Comparison of ENCODE assay signal across 25 cellular contexts in the genomic region with DNA sequence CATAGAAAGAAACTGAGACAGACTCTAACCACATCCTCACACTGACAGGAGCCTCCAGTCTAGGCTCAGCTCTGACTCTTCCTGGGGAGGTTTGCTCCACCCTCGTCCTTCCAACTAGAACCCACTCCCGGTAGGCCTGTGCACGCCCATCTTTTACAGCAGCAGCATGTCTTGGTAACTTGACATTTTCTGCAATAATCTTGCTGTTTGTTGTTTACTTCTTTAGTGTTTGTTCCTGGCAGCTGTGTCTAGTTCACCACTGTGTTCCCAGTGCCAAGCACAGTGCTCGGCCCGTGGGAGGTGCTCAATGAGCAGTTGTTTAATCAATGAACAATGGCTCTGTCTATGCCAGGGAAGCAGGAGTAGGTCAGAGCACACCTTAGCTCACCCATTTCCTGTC. TPM values are rescaled to one million over a fixed set of nuclear protein-coding genes. Genes with fewer than 3 reads are reported as not detected.
A peak's percentile ranks its signal among the peaks of the same experiment; 100 is the strongest.
DNase-seq lines count a peak whose midpoint lies in the region; ATAC-seq, FAIRE-seq and TF ChIP-seq lines count a peak whose summit lies in the region.
"Had no signal": no experiment of that assay in that cellular context is flagged by ENCODE, and none has a peak within 500 bp of the region (broad histone marks: within the 10 kb centered on the region; RNA-seq: fewer than 3 reads in every experiment).

No MANE protein-coding gene starts in this region.

- no peak for TF ChIP-seq POLR2A in esophagus muscularis mucosa (IDR thresholded peaks at IDR 0.05; ENCODE audit: low read depth)

- peaks cover 44% of the 10 kb centered on the region for H3K9me3 Mint-ChIP-seq in activated CD4-positive, alpha-beta T cell treated with anti-CD3 and anti-CD28 coated beads, Interleukin-2, amount 10 ng/mL, durations not matched to agents 7 days and 5 days
- H3K9me3 Mint-ChIP-seq in osteocyte (ENCODE audit: unreplicated experiment) (peaks cover 44% of the 10 kb centered on the region), glutamatergic neuron (ENCODE audit: unreplicated experiment) (peaks cover 18% of the 10 kb centered on the region)

- H3K27ac ChIP-seq in esophagus muscularis mucosa (replicated peaks in 1 of 4) (no peak overlapping the region), coronary artery (no peak overlapping the region)
- H3K27ac ChIP-seq: 22Rv1; A549; BLaER1 treated with 17β-estradiol and CSF1 and Interleukin-3, amounts not matched to agents 10 nM and 100 nM; C4-2B had no signal

- DNase-seq in activated CD4-positive, alpha-beta T cell treated with anti-CD3 and anti-CD28 coated beads, Interleukin-2, amount 10 ng/mL, durations not matched to agents 7 days and 5 days, result no peak
- DNase-seq in activated CD4-positive, alpha-beta T cell treated with anti-CD3 and anti-CD28 coated beads, Interleukin-2, amount 50 U/mL, for 1 hour, result no peak
- DNase-seq in bronchial epithelial cell (ENCODE audit: low read depth) (no peak), esophagus muscularis mucosa (ENCODE audit: extremely low spot score) (peak; percentile 57), osteocyte (ENCODE audit: extremely low spot score, unreplicated experiment) (peak; percentile 51), coronary artery (ENCODE audit: low spot score) (no peak), glutamatergic neuron (no peak)
- DNase-seq: AML-193; Caco-2; Calu3; CD4-positive, alpha-beta T cell; CD8-positive, alpha-beta T cell; DMS79 treated with DMSO at 0.1 percent for 48 hours; GF-D8 had no signal

- H3K27ac Mint-ChIP-seq in activated CD4-positive, alpha-beta T cell treated with anti-CD3 and anti-CD28 coated beads, Interleukin-2, amount 10 ng/mL, durations not matched to agents 7 days and 5 days, result peak overlapping the region; percentile 27
- H3K27ac Mint-ChIP-seq in osteocyte (ENCODE audit: unreplicated experiment), result no peak overlapping the region
- no peak overlapping the region for H3K27ac Mint-ChIP-seq in glutamatergic neuron (ENCODE audit: unreplicated experiment)
- H3K27ac Mint-ChIP-seq: B cell; CD4-positive, alpha-beta T cell; CD8-positive, alpha-beta T cell had no signal

- peaks cover 0 to 7% (median 0%) of the 10 kb centered on the region in 4 donors for H3K9me3 ChIP-seq in esophagus muscularis mucosa
- H3K9me3 ChIP-seq: Caco-2 had no signal

- H3K4me1 ChIP-seq in esophagus muscularis mucosa, result no peaks in the 10 kb centered on the region
- H3K4me1 ChIP-seq: A549, Caco-2 had no signal

- no peaks in the 10 kb centered on the region for H3K4me1 Mint-ChIP-seq in activated CD4-positive, alpha-beta T cell treated with anti-CD3 and anti-CD28 coated beads, Interleukin-2, amount 10 ng/mL, durations not matched to agents 7 days and 5 days
- H3K4me1 Mint-ChIP-seq in osteocyte (ENCODE audit: unreplicated experiment) (no peaks in the 10 kb centered on the region), glutamatergic neuron (ENCODE audit: low read depth, unreplicated experiment) (no peaks in the 10 kb centered on the region)
- H3K4me1 Mint-ChIP-seq: B cell had no signal

- H3K36me3 ChIP-seq in bronchial epithelial cell (ENCODE audit: control insufficient read depth, insufficient read depth, low read length) (no peaks in the 10 kb centered on the region), esophagus muscularis mucosa (no peaks in the 10 kb centered on the region)
- H3K36me3 ChIP-seq: BLaER1 treated with 17β-estradiol and CSF1 and Interleukin-3, amounts not matched to agents 10 nM and 100 nM had no signal

- CTCF ChIA-PET in activated CD4-positive, alpha-beta T cell treated with anti-CD3 and anti-CD28 coated beads, Interleukin-2, amount 10 ng/mL, durations not matched to agents 7 days and 5 days (lab: Charles Lee), result no interaction called here

- 85% methylated on average over 5 of the region's 5 CpGs for WGBS in esophagus muscularis mucosa

- intact Hi-C loops in esophagus muscularis mucosa (cut with DNase I), result no loop called here

- POLR2A ChIA-PET in activated CD4-positive, alpha-beta T cell treated with anti-CD3 and anti-CD28 coated beads, Interleukin-2, amount 10 ng/mL, durations not matched to agents 7 days and 5 days (lab: Charles Lee), result no interaction called here

- TF ChIP-seq EP300 in esophagus muscularis mucosa (IDR thresholded peaks at IDR 0.05), result no peak

- H3K4me3 Mint-ChIP-seq in activated CD4-positive, alpha-beta T cell treated with anti-CD3 and anti-CD28 coated beads, Interleukin-2, amount 10 ng/mL, durations not matched to agents 7 days and 5 days, result no peak overlapping the region
- H3K4me3 Mint-ChIP-seq in osteocyte (ENCODE audit: unreplicated experiment), result no peak overlapping the region
- H3K4me3 Mint-ChIP-seq in glutamatergic neuron (ENCODE audit: unreplicated experiment), result no peak overlapping the region
- H3K4me3 Mint-ChIP-seq: B cell; CD4-positive, alpha-beta T cell; CD8-positive, alpha-beta T cell had no signal

- no peaks in the 10 kb centered on the region for H3K27me3 Mint-ChIP-seq in activated CD4-positive, alpha-beta T cell treated with anti-CD3 and anti-CD28 coated beads, Interleukin-2, amount 10 ng/mL, durations not matched to agents 7 days and 5 days
- H3K27me3 Mint-ChIP-seq in osteocyte (ENCODE audit: unreplicated experiment) (no peaks in the 10 kb centered on the region), glutamatergic neuron (ENCODE audit: unreplicated experiment) (peaks cover 1% of the 10 kb centered on the region)
- H3K27me3 Mint-ChIP-seq: B cell; CD4-positive, alpha-beta T cell had no signal

- peak; percentile 40 for FAIRE-seq in bronchial epithelial cell (lab: Jason Lieb, UNC)
- FAIRE-seq: A549, D721Med, G401.6, GM12891, GM19239 had no signal

- no peak overlapping the region for H3K4me3 ChIP-seq in bronchial epithelial cell (ENCODE audit: low read depth, low read length)
- no peak overlapping the region for H3K4me3 ChIP-seq in esophagus muscularis mucosa
- no peak overlapping the region for H3K4me3 ChIP-seq in coronary artery
- H3K4me3 ChIP-seq: A549; BLaER1 treated with 17β-estradiol and CSF1 and Interleukin-3, amounts not matched to agents 10 nM and 100 nM had no signal

- TF ChIP-seq CTCF in bronchial epithelial cell (IDR thresholded peaks at IDR 0.05; ENCODE audit: insufficient read depth, low read length, severe bottlenecking) (no peak), esophagus muscularis mucosa (IDR thresholded peaks at IDR 0.05) (no peak), osteocyte (IDR thresholded peaks at IDR 0.05) (no peak), coronary artery (IDR thresholded peaks at IDR 0.05) (no peak), glutamatergic neuron (IDR thresholded peaks at IDR 0.05; ENCODE audit: partially characterized antibody, unreplicated experiment) (no peak)

- no peaks in the 10 kb centered on the region for H3K27me3 ChIP-seq in bronchial epithelial cell (ENCODE audit: control insufficient read depth, insufficient read depth, low read length)
- peaks cover 0 to 12% (median 0%) of the 10 kb centered on the region in 4 donors for H3K27me3 ChIP-seq in esophagus muscularis mucosa
- H3K27me3 ChIP-seq: BLaER1 treated with 17β-estradiol and CSF1 and Interleukin-3, amounts not matched to agents 10 nM and 100 nM had no signal

- no peaks in the 10 kb centered on the region for H3K36me3 Mint-ChIP-seq in activated CD4-positive, alpha-beta T cell treated with anti-CD3 and anti-CD28 coated beads, Interleukin-2, amount 10 ng/mL, durations not matched to agents 7 days and 5 days (ENCODE audit: low read depth)
- no peaks in the 10 kb centered on the region for H3K36me3 Mint-ChIP-seq in osteocyte (ENCODE audit: unreplicated experiment)
- H3K36me3 Mint-ChIP-seq in glutamatergic neuron (ENCODE audit: unreplicated experiment), result peaks cover 19% of the 10 kb centered on the region
- H3K36me3 Mint-ChIP-seq: CD8-positive, alpha-beta T cell had no signal

- ATAC-seq in GM21528 (IDR thresholded peaks at IDR 0.05; ENCODE audit: low FRiP score, unreplicated experiment), result no peak
- ATAC-seq: A549; CD8-positive, alpha-beta T cell had no signal

RNA-seq across cellular contexts. Expression of gene ZNF729, which starts 23.1 kb away (rescaled TPM):
- not detected for total RNA-seq in activated CD4-positive, alpha-beta T cell treated with anti-CD3 and anti-CD28 coated beads, Interleukin-2, amount 10 ng/mL, durations not matched to agents 7 days and 5 days
- not detected in 2 replicates for total RNA-seq in bronchial epithelial cell
- total RNA-seq in esophagus muscularis mucosa, result not detected
- not detected in 2 replicates for total RNA-seq in osteocyte
- total RNA-seq in glutamatergic neuron (ENCODE audit: unreplicated experiment), result not detected
- total RNA-seq: A172; B cell; Caco-2; Calu3; CD4-positive, alpha-beta T cell; CD8-positive, alpha-beta T cell had no signal

Comparison
In these comparisons a context has a peak if more than half of its experiments do, and no peak if none do; other contexts are left out.
1. DNase-seq: peak in esophagus muscularis mucosa (single experiment) and osteocyte (single experiment); none in activated CD4-positive, alpha-beta T cell treated with anti-CD3 and anti-CD28 coated beads, Interleukin-2, amount 10 ng/mL, durations not matched to agents 7 days and 5 days (single experiment), activated CD4-positive, alpha-beta T cell treated with anti-CD3 and anti-CD28 coated beads, Interleukin-2, amount 50 U/mL, for 1 hour (single experiment), bronchial epithelial cell (single experiment), coronary artery (single experiment) and glutamatergic neuron (single experiment).